17 cellular contexts compared by ENCODE assay signal in genomic region chr4:114043116-114043515, GRCh38.
"Had no signal": no experiment of that assay in that cellular context is flagged by ENCODE, and none has a peak within 500 bp of the region (broad histone marks: within the 10 kb centered on the region; RNA-seq: fewer than 3 reads in every experiment).

No MANE protein-coding gene starts in this region.

- H3K4me3 ChIP-seq: ascending aorta, colonic mucosa, prostate gland, tibial nerve had no signal

- H3K4me1 Mint-ChIP-seq: memory B cell; nephron; stimulated activated naive B cell treated with anti-CD40 and anti-IgM and Interleukin-4, amounts not matched to agents 10 μg/mL and 1 μg/mL and 100 μg/mL, for 72 hours had no signal

- H3K27me3 ChIP-seq: ascending aorta, colonic mucosa, tibial nerve had no signal

- H3K36me3 ChIP-seq: ascending aorta, colonic mucosa, prostate gland, tibial nerve had no signal

- H3K36me3 Mint-ChIP-seq: activated CD8-positive, alpha-beta memory T cell treated with anti-CD3 and anti-CD28 coated beads, Interleukin-2, amount 10 ng/mL, durations not matched to agents 7 days and 5 days; memory B cell; stimulated activated naive B cell treated with anti-CD40 and anti-IgM and Interleukin-4, amounts not matched to agents 10 μg/mL and 1 μg/mL and 100 μg/mL, for 72 hours; T-cell had no signal

- H3K4me3 Mint-ChIP-seq: activated CD8-positive, alpha-beta memory T cell treated with anti-CD3 and anti-CD28 coated beads, Interleukin-2, amount 10 ng/mL, durations not matched to agents 7 days and 5 days; effector memory CD8-positive, alpha-beta T cell; memory B cell; nephron; stimulated activated naive B cell treated with anti-CD40 and anti-IgM and Interleukin-4, amounts not matched to agents 10 μg/mL and 1 μg/mL and 100 μg/mL, for 72 hours; T-cell had no signal

- H3K27ac ChIP-seq: ascending aorta, colonic mucosa, prostate gland, tibial nerve had no signal

- H3K9me3 Mint-ChIP-seq: effector memory CD8-positive, alpha-beta T cell; nephron; T-cell had no signal

- DNase-seq: activated CD4-positive, alpha-beta T cell treated with anti-CD3 and anti-CD28 coated beads for 1 hour; activated CD4-positive, alpha-beta T cell treated with anti-CD3 and anti-CD28 coated beads, Interleukin-2, amount 50 U/mL, for 48 hours; activated CD8-positive, alpha-beta memory T cell treated with anti-CD3 and anti-CD28 coated beads, Interleukin-2, amount 10 ng/mL, durations not matched to agents 7 days and 5 days; activated T-cell treated with anti-CD3 and anti-CD28 coated beads, Interleukin-2, amount 50 U/mL, for 48 hours; colonic mucosa; effector memory CD8-positive, alpha-beta T cell; head of caudate nucleus; occipital lobe; stimulated activated CD4-positive, alpha-beta T cell treated with anti-CD3 and anti-CD28 coated beads, Interleukin-2, amount 100 ng/mL, for 24 hours; stimulated activated naive B cell treated with anti-CD40 and anti-IgM and Interleukin-4, amounts not matched to agents 10 μg/mL and 1 μg/mL and 100 μg/mL, for 72 hours; T-cell; T1000 had no signal

- H3K27ac Mint-ChIP-seq: activated CD8-positive, alpha-beta memory T cell treated with anti-CD3 and anti-CD28 coated beads, Interleukin-2, amount 10 ng/mL, durations not matched to agents 7 days and 5 days; effector memory CD8-positive, alpha-beta T cell; memory B cell; nephron; stimulated activated naive B cell treated with anti-CD40 and anti-IgM and Interleukin-4, amounts not matched to agents 10 μg/mL and 1 μg/mL and 100 μg/mL, for 72 hours; T-cell had no signal

- H3K9me3 ChIP-seq: ascending aorta, colonic mucosa, prostate gland, tibial nerve had no signal

- H3K4me1 ChIP-seq: ascending aorta, colonic mucosa, prostate gland had no signal
